ENCODE assay signal across 19 cellular contexts in the genomic region with DNA sequence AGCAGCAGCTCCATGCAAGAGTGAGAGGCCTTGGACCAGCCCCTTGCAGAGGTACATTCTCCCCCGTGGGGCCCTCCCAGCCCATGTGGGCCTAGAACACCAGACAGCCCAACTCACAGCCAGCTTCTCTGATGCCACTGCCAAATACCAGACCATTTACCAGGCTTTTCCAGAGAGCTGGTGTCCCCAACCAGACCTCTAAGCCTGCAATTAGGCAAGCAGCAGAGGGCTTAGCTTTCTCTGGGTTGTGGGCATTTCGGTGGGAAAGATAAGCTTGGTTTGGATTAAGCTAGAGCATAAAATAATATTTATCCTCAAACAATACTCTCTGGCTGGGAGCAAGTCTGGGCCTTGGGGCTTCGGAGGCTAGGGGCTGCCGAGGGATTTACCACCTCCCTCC.
A peak's percentile ranks its signal among the peaks of the same experiment; 100 is the strongest.
DNase-seq lines count a peak whose midpoint lies in the region; ATAC-seq and TF ChIP-seq lines count a peak whose summit lies in the region.
"Had no signal": no experiment of that assay in that cellular context is flagged by ENCODE, and none has a peak within 500 bp of the region (broad histone marks: within the 10 kb centered on the region; RNA-seq: fewer than 3 reads in every experiment).

No MANE protein-coding gene starts in this region.

- no peak overlapping the region for H2BK120ac ChIP-seq in neuronal stem cell (ENCODE audit: low read depth, low read length)

- no peak overlapping the region for H4K91ac ChIP-seq in neuronal stem cell (ENCODE audit: low read depth, low read length, poor library complexity)

- H3K4me2 ChIP-seq in neuronal stem cell (ENCODE audit: insufficient read depth, low read length, poor library complexity, severe bottlenecking), result no peak overlapping the region
- H3K4me2 ChIP-seq: A549; BLaER1 treated with 17β-estradiol and CSF1 and Interleukin-3, amounts not matched to agents 10 nM and 100 nM had no signal

- H3K4me1 ChIP-seq in BE2C, result no peaks in the 10 kb centered on the region
- peaks cover 43 to 50% of the 10 kb centered on the region in 2 donors for H3K4me1 ChIP-seq in neuronal stem cell (ENCODE audit: control insufficient read depth in 2 of 2, insufficient read depth in 1 of 2, low read depth in 1 of 2, low read length in 2 of 2)
- H3K4me1 ChIP-seq: A549, HAP-1 had no signal

- peak overlapping the region; percentile 85 for H2AK5ac ChIP-seq in neuronal stem cell (ENCODE audit: low read depth, low read length)

- H3K79me1 ChIP-seq in neuronal stem cell (ENCODE audit: low read depth, low read length), result peaks cover 4% of the 10 kb centered on the region

- H3K23ac ChIP-seq in neuronal stem cell (ENCODE audit: low read depth, low read length, poor library complexity), result no peak overlapping the region

- H3K27me3 ChIP-seq in BE2C (no peaks in the 10 kb centered on the region), neuronal stem cell (ENCODE audit: control insufficient read depth in 3 of 3, insufficient read depth in 3 of 3, low read depth in 1 of 3, low read length in 3 of 3) (no peaks in the 10 kb centered on the region), MG63 (no peaks in the 10 kb centered on the region)

- peak overlapping the region; percentile 27 for H3K27ac ChIP-seq in neuronal stem cell (replicated peaks; ENCODE audit: low read length)
- H3K27ac ChIP-seq: 22Rv1; A549; BLaER1 treated with 17β-estradiol and CSF1 and Interleukin-3, amounts not matched to agents 10 nM and 100 nM; HL-60 had no signal

- H2BK12ac ChIP-seq in neuronal stem cell (ENCODE audit: low read length), result no peak overlapping the region

- H3K36me3 ChIP-seq in BE2C (no peaks in the 10 kb centered on the region), neuronal stem cell (replicated peaks in 1 of 2; ENCODE audit: control insufficient read depth in 2 of 2, insufficient read depth in 2 of 2, low read length in 2 of 2) (peaks cover 4 to 19% of the 10 kb centered on the region in 2 donors), MG63 (no peaks in the 10 kb centered on the region)
- H3K36me3 ChIP-seq: BLaER1 treated with 17β-estradiol and CSF1 and Interleukin-3, amounts not matched to agents 10 nM and 100 nM; HAP-1 had no signal

- H3K4me3 Mint-ChIP-seq in brain, result no peak overlapping the region
- no peak overlapping the region for H3K4me3 Mint-ChIP-seq in natural killer cell treated with Interleukin-12 subunit alpha and Interleukin-12 subunit beta and Interleukin-15 and Interleukin-18, amount 100 ng/mL, for 72 hours
- H3K4me3 Mint-ChIP-seq: CD8-positive, alpha-beta T cell had no signal

- no peak for ATAC-seq in natural killer cell treated with Interleukin-12 subunit alpha and Interleukin-12 subunit beta and Interleukin-15 and Interleukin-18, amount 100 ng/mL, for 72 hours
- ATAC-seq in HG03565 (IDR thresholded peaks at IDR 0.05; ENCODE audit: unreplicated experiment), result no peak
- ATAC-seq in GM21515 (IDR thresholded peaks at IDR 0.05; ENCODE audit: unreplicated experiment), result no peak
- ATAC-seq: A549; CD8-positive, alpha-beta T cell; K562 had no signal

- DNase-seq in BE2C (peak; percentile 28), NB4 (ENCODE audit: low read depth) (peak; percentile 20), neuronal stem cell (ENCODE audit: low spot score) (no peak), MG63 (no peak)
- DNase-seq in natural killer cell treated with Interleukin-12 subunit alpha and Interleukin-12 subunit beta and Interleukin-15 and Interleukin-18, amount 100 ng/mL, for 72 hours (ENCODE audit: low spot score), result no peak
- DNase-seq: AML-193; CD8-positive, alpha-beta T cell; DMS79 treated with DMSO at 0.1 percent for 48 hours; GF-D8; IMR-90 had no signal

- peaks cover 9% of the 10 kb centered on the region for H3K4me1 Mint-ChIP-seq in brain
- H3K4me1 Mint-ChIP-seq in natural killer cell treated with Interleukin-12 subunit alpha and Interleukin-12 subunit beta and Interleukin-15 and Interleukin-18, amount 100 ng/mL, for 72 hours (ENCODE audit: low read depth in 2 of 2), result peaks cover 9% of the 10 kb centered on the region in 2 donors

- H3K9me3 ChIP-seq in BE2C (no peaks in the 10 kb centered on the region), neuronal stem cell (replicated peaks in 1 of 2; ENCODE audit: control insufficient read depth in 2 of 2, insufficient read depth in 1 of 2, low read depth in 1 of 2, low read length in 2 of 2) (no peaks in the 10 kb centered on the region), MG63 (no peaks in the 10 kb centered on the region)
- H3K9me3 ChIP-seq: A549, HAP-1 had no signal

- H3K9me3 Mint-ChIP-seq in brain, result no peaks in the 10 kb centered on the region
- peaks cover 2% of the 10 kb centered on the region for H3K9me3 Mint-ChIP-seq in natural killer cell treated with Interleukin-12 subunit alpha and Interleukin-12 subunit beta and Interleukin-15 and Interleukin-18, amount 100 ng/mL, for 72 hours

- no peak overlapping the region for H3K14ac ChIP-seq in neuronal stem cell (ENCODE audit: low read length)

- TF ChIP-seq CTCF in BE2C (IDR thresholded peaks at IDR 0.05; ENCODE audit: low read depth, low read length), result no peak
- TF ChIP-seq CTCF in NB4 (IDR thresholded peaks at IDR 0.05; ENCODE audit: low read depth, low read length), result no peak
- TF ChIP-seq CTCF in brain (conservative IDR thresholded peaks at IDR 0.05), result no peak

- H3K9ac ChIP-seq in neuronal stem cell (ENCODE audit: low read depth, low read length, poor library complexity), result no peak overlapping the region
- H3K9ac ChIP-seq: BLaER1 treated with 17β-estradiol and CSF1 and Interleukin-3, amounts not matched to agents 10 nM and 100 nM had no signal

- H2BK5ac ChIP-seq in neuronal stem cell (ENCODE audit: low read length), result peak overlapping the region; percentile 72

- H3K36me3 Mint-ChIP-seq in brain, result peaks cover 12% of the 10 kb centered on the region
- H3K36me3 Mint-ChIP-seq in natural killer cell treated with Interleukin-12 subunit alpha and Interleukin-12 subunit beta and Interleukin-15 and Interleukin-18, amount 100 ng/mL, for 72 hours, result no peaks in the 10 kb centered on the region
- H3K36me3 Mint-ChIP-seq: CD8-positive, alpha-beta T cell had no signal

- H3K27ac Mint-ChIP-seq in brain, result peak overlapping the region in 3 of 5 experiments; percentile 42 to 80 (median 48)
- H3K27ac Mint-ChIP-seq in natural killer cell treated with Interleukin-12 subunit alpha and Interleukin-12 subunit beta and Interleukin-15 and Interleukin-18, amount 100 ng/mL, for 72 hours, result no peak overlapping the region
- H3K27ac Mint-ChIP-seq: CD8-positive, alpha-beta T cell had no signal

- H4K8ac ChIP-seq in neuronal stem cell (ENCODE audit: low read depth, low read length), result no peak overlapping the region

- no peaks in the 10 kb centered on the region for H3K27me3 Mint-ChIP-seq in brain
- peaks cover 0 to 23% of the 10 kb centered on the region in 2 donors for H3K27me3 Mint-ChIP-seq in natural killer cell treated with Interleukin-12 subunit alpha and Interleukin-12 subunit beta and Interleukin-15 and Interleukin-18, amount 100 ng/mL, for 72 hours

- no peak for TF ChIP-seq POLR2A in NB4 (IDR thresholded peaks at IDR 0.05; ENCODE audit: extremely low read depth, insufficient read length)

- no peak overlapping the region for H3K4me3 ChIP-seq in BE2C (ENCODE audit: low read depth, low read length)
- no peak overlapping the region for H3K4me3 ChIP-seq in NB4 (ENCODE audit: low read depth, low read length)
- H3K4me3 ChIP-seq in neuronal stem cell (ENCODE audit: low read length in 2 of 2), result no peak overlapping the region
- H3K4me3 ChIP-seq in MG63, result no peak overlapping the region
- H3K4me3 ChIP-seq: A549; BLaER1 treated with 17β-estradiol and CSF1 and Interleukin-3, amounts not matched to agents 10 nM and 100 nM; HAP-1; K562 had no signal

- H2BK15ac ChIP-seq in neuronal stem cell (ENCODE audit: low read length), result peak overlapping the region; percentile 23

- WGBS in neuronal stem cell (ENCODE audit: extremely low coverage in 2 of 2, insufficient read length in 2 of 2, insufficient replicate concordance in 1 of 2), 2 donors, result no CpG with 5 or more reads among the region's 4 CpGs

- no peak overlapping the region for H2AFZ ChIP-seq in neuronal stem cell (ENCODE audit: low read length)

- H3K4ac ChIP-seq in neuronal stem cell (ENCODE audit: low read length), result no peak overlapping the region

- H3K18ac ChIP-seq in neuronal stem cell (ENCODE audit: low read length), result peak overlapping the region; percentile 93

Comparison
In these comparisons a context has a peak if more than half of its experiments do, and no peak if none do; other contexts are left out.
1. DNase-seq: peak in BE2C (single experiment) and NB4 (single experiment); none in neuronal stem cell (single experiment), natural killer cell treated with Interleukin-12 subunit alpha and Interleukin-12 subunit beta and Interleukin-15 and Interleukin-18, amount 100 ng/mL, for 72 hours (single experiment) and MG63 (single experiment).
2. H3K27ac Mint-ChIP-seq: peak in brain (3 of 5); none in natural killer cell treated with Interleukin-12 subunit alpha and Interleukin-12 subunit beta and Interleukin-15 and Interleukin-18, amount 100 ng/mL, for 72 hours (0 of 2).